ENCODE assay signal across 25 cellular contexts in genomic region chr22:29339381-29340235, GRCh38. TPM values are rescaled to one million over a fixed set of nuclear protein-coding genes. Genes with fewer than 3 reads are reported as not detected.
A peak's percentile ranks its signal among the peaks of the same experiment; 100 is the strongest.
DNase-seq lines count a peak whose midpoint lies in the region; ATAC-seq and TF ChIP-seq lines count a peak whose summit lies in the region.
"Had no signal": no experiment of that assay in that cellular context is flagged by ENCODE, and none has a peak within 500 bp of the region (broad histone marks: within the 10 kb centered on the region; RNA-seq: fewer than 3 reads in every experiment).

No MANE protein-coding gene starts in this region.

- dilution Hi-C loops in IMR-90 (cut with HindIII; ENCODE audit: low sequenced_read_pairs, unreplicated experiment), result no loop called here

- no peaks in the 10 kb centered on the region for H3K27me3 Mint-ChIP-seq in T-helper 2 cell treated with Interferon-gamma antibody and Interleukin-4, amounts not matched to agents 5 μg/mL and 100 μg/mL, for 36 hours (ENCODE audit: low read depth)
- no peaks in the 10 kb centered on the region for H3K27me3 Mint-ChIP-seq in activated CD8-positive, alpha-beta T cell treated with anti-CD3 and anti-CD28 coated beads for 36 hours
- H3K27me3 Mint-ChIP-seq: activated naive CD8-positive, alpha-beta T cell treated with anti-CD3 and anti-CD28 coated beads, Interleukin-2, amount 10 ng/mL, durations not matched to agents 7 days and 5 days; naive thymus-derived CD4-positive, alpha-beta T cell had no signal

- POLR2A ChIA-PET in IMR-90 (lab: Charles Lee; ENCODE audit: unreplicated experiment) (no interaction called here), GM10248 (lab: Yijun Ruan, JAX) (interaction anchor here (0.5 kb wide), 1 partner anchor 112 kb away, joined by 3 read pairs; no protein-coding TSS in a partner anchor)
- POLR2A ChIA-PET in activated CD8-positive, alpha-beta T cell treated with anti-CD3 and anti-CD28 coated beads for 36 hours (lab: Charles Lee), result no interaction called here

- H2BK120ac ChIP-seq in IMR-90 (ENCODE audit: low read depth, low read length), result no peak overlapping the region
- no peak overlapping the region for H2BK120ac ChIP-seq in neuronal stem cell (ENCODE audit: low read depth, low read length)

- 90% methylated on average over 3 of the region's 23 CpGs; no CpG with 5 or more reads in 1 of the 2 experiments for WGBS in IMR-90 (ENCODE audit: extremely low coverage in 2 of 2, insufficient read length in 1 of 2), 2 experiments
- WGBS in neuronal stem cell (ENCODE audit: extremely low coverage in 2 of 2, insufficient read length in 2 of 2, insufficient replicate concordance in 1 of 2), 2 donors, result no CpG with 5 or more reads among the region's 23 CpGs

- H2AK9ac ChIP-seq in IMR-90 (replicated peaks; ENCODE audit: low read depth, low read length, poor library complexity), result peak overlapping the region; percentile 20

- H3K4me1 ChIP-seq in IMR-90 (ENCODE audit: control insufficient read depth, insufficient read depth, low read length) (no peaks in the 10 kb centered on the region), neuronal stem cell (ENCODE audit: control insufficient read depth in 2 of 2, insufficient read depth in 1 of 2, low read depth in 1 of 2, low read length in 2 of 2) (peaks cover 0 to 3% of the 10 kb centered on the region in 2 donors)
- H3K4me1 ChIP-seq: left lung had no signal

- H3K4me3 ChIP-seq in IMR-90 (ENCODE audit: insufficient read depth, low read depth, low read length) (no peak overlapping the region), neuronal stem cell (ENCODE audit: low read length in 2 of 2) (no peak overlapping the region)
- H3K4me3 ChIP-seq: esophagus muscularis mucosa, left lung, SK-N-MC had no signal

- no peak overlapping the region for H3K27ac Mint-ChIP-seq in T-helper 2 cell treated with Interferon-gamma antibody and Interleukin-4, amounts not matched to agents 5 μg/mL and 100 μg/mL, for 36 hours
- no peak overlapping the region for H3K27ac Mint-ChIP-seq in activated CD8-positive, alpha-beta T cell treated with anti-CD3 and anti-CD28 coated beads for 36 hours

- no peaks in the 10 kb centered on the region for H3K9me3 Mint-ChIP-seq in T-helper 2 cell treated with Interferon-gamma antibody and Interleukin-4, amounts not matched to agents 5 μg/mL and 100 μg/mL, for 36 hours
- no peaks in the 10 kb centered on the region for H3K9me3 Mint-ChIP-seq in activated CD8-positive, alpha-beta T cell treated with anti-CD3 and anti-CD28 coated beads for 36 hours
- H3K9me3 Mint-ChIP-seq: activated naive CD8-positive, alpha-beta T cell treated with anti-CD3 and anti-CD28 coated beads, Interleukin-2, amount 10 ng/mL, durations not matched to agents 7 days and 5 days; immature natural killer cell; naive thymus-derived CD4-positive, alpha-beta T cell had no signal

- H3K4me2 ChIP-seq in IMR-90 (ENCODE audit: low read depth, low read length), result no peak overlapping the region
- no peak overlapping the region for H3K4me2 ChIP-seq in neuronal stem cell (ENCODE audit: insufficient read depth, low read length, poor library complexity, severe bottlenecking)

- H4K91ac ChIP-seq in IMR-90 (ENCODE audit: insufficient read depth, low read depth, low read length) (no peak overlapping the region), neuronal stem cell (ENCODE audit: low read depth, low read length, poor library complexity) (no peak overlapping the region)

- H3K79me1 ChIP-seq in IMR-90 (ENCODE audit: low read depth in 1 of 2, low read length in 2 of 2) (peaks cover 0 to 3% of the 10 kb centered on the region in 2 experiments; a peak in 1 of 4 replicates), neuronal stem cell (ENCODE audit: low read depth, low read length) (peaks cover 4% of the 10 kb centered on the region)

- no peak for TF ChIP-seq POLR2A in IMR-90 (IDR thresholded peaks at IDR 0.05; ENCODE audit: low read depth, low read length)

- H2AK5ac ChIP-seq in IMR-90 (ENCODE audit: low read depth, low read length) (no peak overlapping the region), neuronal stem cell (ENCODE audit: low read depth, low read length) (no peak overlapping the region)

- H4K5ac ChIP-seq in IMR-90 (ENCODE audit: low read depth, low read length), result no peak overlapping the region

- no peak overlapping the region for H2BK12ac ChIP-seq in neuronal stem cell (ENCODE audit: low read length)

- H3K4ac ChIP-seq in IMR-90 (ENCODE audit: low read depth, low read length) (no peak overlapping the region), neuronal stem cell (ENCODE audit: low read length) (no peak overlapping the region)

- DNase-seq in IMR-90, result no peak
- peak; percentile 45 for DNase-seq in cerebellar cortex (ENCODE audit: low spot score)
- DNase-seq in neuronal stem cell (ENCODE audit: low spot score), result no peak
- no peak for DNase-seq in T-helper 2 cell treated with Interferon-gamma antibody and Interleukin-4, amounts not matched to agents 5 μg/mL and 100 μg/mL, for 36 hours (ENCODE audit: low spot score)
- no peak for DNase-seq in activated CD8-positive, alpha-beta T cell treated with anti-CD3 and anti-CD28 coated beads for 36 hours
- DNase-seq in GM10248 (ENCODE audit: extremely low spot score), result no peak
- DNase-seq: activated CD8-positive, alpha-beta memory T cell treated with anti-CD3 and anti-CD28 coated beads, Interleukin-2, amount 50 U/mL, for 4 hours; activated naive CD8-positive, alpha-beta T cell treated with anti-CD3 and anti-CD28 coated beads, Interleukin-2, amount 10 ng/mL, durations not matched to agents 7 days and 5 days; effector CD4-positive, alpha-beta T cell; EL; hippocampal formation; immature natural killer cell; KG1; MV-4-11; naive thymus-derived CD4-positive, alpha-beta T cell; NCI-H524 treated with DMSO at 0.1 percent for 48 hours; RPMI8226; small intestine; stimulated activated CD4-positive, alpha-beta T cell treated with anti-CD3 and anti-CD28 coated beads, Interleukin-1b, Interleukin-23, amount 100 ng/mL, for 48 hours; T-helper 2 cell had no signal

- H3K36me3 ChIP-seq in IMR-90 (ENCODE audit: control insufficient read depth, insufficient read depth, low read length) (peaks cover 57% of the 10 kb centered on the region), neuronal stem cell (replicated peaks in 1 of 2; ENCODE audit: control insufficient read depth in 2 of 2, insufficient read depth in 2 of 2, low read length in 2 of 2) (peaks cover 57 to 95% of the 10 kb centered on the region in 2 donors)

- no peaks in the 10 kb centered on the region for H3K9me1 ChIP-seq in IMR-90 (ENCODE audit: insufficient read depth, low read length)

- intact Hi-C loops in IMR-90 (cut with micrococcal nuclease), result no loop called here
- intact Hi-C loops in activated CD8-positive, alpha-beta T cell treated with anti-CD3 and anti-CD28 coated beads for 36 hours (cut with micrococcal nuclease), result no loop called here

- peak overlapping the region; percentile 88; the same call in 1 of the 2 replicates for H3K27ac ChIP-seq in C4-2B
- H3K27ac ChIP-seq in IMR-90 (ENCODE audit: insufficient read depth, low read length), result no peak overlapping the region
- no peak overlapping the region for H3K27ac ChIP-seq in neuronal stem cell (replicated peaks; ENCODE audit: low read length)
- H3K27ac ChIP-seq: esophagus muscularis mucosa, left lung, SK-N-MC had no signal

- no peak overlapping the region for H3K23ac ChIP-seq in IMR-90 (ENCODE audit: low read depth, low read length)
- H3K23ac ChIP-seq in neuronal stem cell (ENCODE audit: low read depth, low read length, poor library complexity), result no peak overlapping the region

- H4K8ac ChIP-seq in IMR-90 (ENCODE audit: low read depth in 2 of 2, low read length in 2 of 2) (no peak overlapping the region), neuronal stem cell (ENCODE audit: low read depth, low read length) (no peak overlapping the region)

- no peak overlapping the region for H3K14ac ChIP-seq in IMR-90 (replicated peaks; ENCODE audit: low read depth, low read length)
- H3K14ac ChIP-seq in neuronal stem cell (ENCODE audit: low read length), result no peak overlapping the region

- H3K9me3 ChIP-seq in IMR-90 (ENCODE audit: control insufficient read depth, insufficient read depth, low read length) (no peaks in the 10 kb centered on the region), neuronal stem cell (replicated peaks in 1 of 2; ENCODE audit: control insufficient read depth in 2 of 2, insufficient read depth in 1 of 2, low read depth in 1 of 2, low read length in 2 of 2) (peaks cover 0 to 2% of the 10 kb centered on the region in 2 donors)
- H3K9me3 ChIP-seq: esophagus muscularis mucosa, left lung had no signal

- no peak overlapping the region for H3K56ac ChIP-seq in IMR-90 (ENCODE audit: extremely low read depth, insufficient read depth, low read length)

- H3K4me1 Mint-ChIP-seq in T-helper 2 cell treated with Interferon-gamma antibody and Interleukin-4, amounts not matched to agents 5 μg/mL and 100 μg/mL, for 36 hours (ENCODE audit: low read depth), result no peaks in the 10 kb centered on the region
- no peaks in the 10 kb centered on the region for H3K4me1 Mint-ChIP-seq in activated CD8-positive, alpha-beta T cell treated with anti-CD3 and anti-CD28 coated beads for 36 hours (ENCODE audit: low read depth)
- H3K4me1 Mint-ChIP-seq: activated naive CD8-positive, alpha-beta T cell treated with anti-CD3 and anti-CD28 coated beads, Interleukin-2, amount 10 ng/mL, durations not matched to agents 7 days and 5 days; immature natural killer cell had no signal

- peaks cover 42% of the 10 kb centered on the region for H3K36me3 Mint-ChIP-seq in T-helper 2 cell treated with Interferon-gamma antibody and Interleukin-4, amounts not matched to agents 5 μg/mL and 100 μg/mL, for 36 hours (ENCODE audit: low read depth)
- peaks cover 28% of the 10 kb centered on the region for H3K36me3 Mint-ChIP-seq in activated CD8-positive, alpha-beta T cell treated with anti-CD3 and anti-CD28 coated beads for 36 hours (ENCODE audit: low read depth)

- H2AFZ ChIP-seq in IMR-90 (replicated peaks; ENCODE audit: low read length, poor library complexity), result no peak overlapping the region
- no peak overlapping the region for H2AFZ ChIP-seq in neuronal stem cell (ENCODE audit: low read length)

- H2BK5ac ChIP-seq in IMR-90 (ENCODE audit: low read depth, low read length, poor library complexity, severe bottlenecking), result no peak overlapping the region
- no peak overlapping the region for H2BK5ac ChIP-seq in neuronal stem cell (ENCODE audit: low read length)

- BruUV-seq in IMR-90 (replicated peaks; lab: Mats Ljungman, UMichigan), result no TSS peak

- H3K27me3 ChIP-seq in IMR-90 (ENCODE audit: control insufficient read depth, insufficient read depth, low read length) (no peaks in the 10 kb centered on the region), neuronal stem cell (ENCODE audit: control insufficient read depth in 3 of 3, insufficient read depth in 3 of 3, low read depth in 1 of 3, low read length in 3 of 3) (no peaks in the 10 kb centered on the region)
- H3K27me3 ChIP-seq: esophagus muscularis mucosa, left lung had no signal

- no peak for TF ChIP-seq CTCF in C4-2B (conservative IDR thresholded peaks at IDR 0.05)
- TF ChIP-seq CTCF in IMR-90 (conservative IDR thresholded peaks at IDR 0.05; ENCODE audit: low read depth, low read length), result no peak
- no peak for TF ChIP-seq CTCF in activated CD8-positive, alpha-beta T cell treated with anti-CD3 and anti-CD28 coated beads for 36 hours (IDR thresholded peaks at IDR 0.05)
- no peak for TF ChIP-seq CTCF in GM10248 (IDR thresholded peaks at IDR 0.05; ENCODE audit: control extremely low read depth, extremely low read depth, low read depth, missing control alignments)

- no peak overlapping the region for H3K18ac ChIP-seq in IMR-90 (ENCODE audit: low read depth, low read length)
- no peak overlapping the region for H3K18ac ChIP-seq in neuronal stem cell (ENCODE audit: low read length)

- CTCF ChIA-PET in IMR-90 (lab: Yijun Ruan, JAX) (no interaction called here), GM10248 (lab: Yijun Ruan, JAX) (interaction anchor here (1.6 kb wide), 1 partner anchor 9 kb away, joined by 3 read pairs; no protein-coding TSS in a partner anchor)
- CTCF ChIA-PET in activated CD8-positive, alpha-beta T cell treated with anti-CD3 and anti-CD28 coated beads for 36 hours (lab: Charles Lee), result interaction anchor here (1.5 kb wide), 1 partner anchor 26 kb away, joined by 4 read pairs; no protein-coding TSS in a partner anchor

- no peak overlapping the region for H2BK20ac ChIP-seq in IMR-90 (ENCODE audit: low read depth, low read length)

- H3K9ac ChIP-seq in IMR-90 (ENCODE audit: low read depth, low read length) (no peak overlapping the region), neuronal stem cell (ENCODE audit: low read depth, low read length, poor library complexity) (peak overlapping the region; percentile 47)

- H3K4me3 Mint-ChIP-seq in T-helper 2 cell treated with Interferon-gamma antibody and Interleukin-4, amounts not matched to agents 5 μg/mL and 100 μg/mL, for 36 hours, result no peak overlapping the region
- H3K4me3 Mint-ChIP-seq in activated CD8-positive, alpha-beta T cell treated with anti-CD3 and anti-CD28 coated beads for 36 hours, result no peak overlapping the region
- H3K4me3 Mint-ChIP-seq: activated naive CD8-positive, alpha-beta T cell treated with anti-CD3 and anti-CD28 coated beads, Interleukin-2, amount 10 ng/mL, durations not matched to agents 7 days and 5 days; immature natural killer cell; naive thymus-derived CD4-positive, alpha-beta T cell had no signal

- H2BK15ac ChIP-seq in IMR-90 (ENCODE audit: low read depth, low read length) (no peak overlapping the region), neuronal stem cell (ENCODE audit: low read length) (no peak overlapping the region)

- TF ChIP-seq RAD21 in IMR-90 (IDR thresholded peaks at IDR 0.05; ENCODE audit: low read length), result no peak

- in situ Hi-C loops in IMR-90 (cut with MboI; ENCODE audit: low sequenced_read_pairs), result no loop called here

- ATAC-seq in IMR-90 (ENCODE audit: low read depth), result no peak
- ATAC-seq in activated CD8-positive, alpha-beta T cell treated with anti-CD3 and anti-CD28 coated beads for 36 hours, result no peak
- ATAC-seq: left lung; naive thymus-derived CD4-positive, alpha-beta T cell had no signal

- peaks cover 9% of the 10 kb centered on the region for H4K20me1 ChIP-seq in IMR-90 (ENCODE audit: insufficient read depth, low read length)

RNA-seq across cellular contexts. Expression of gene RASL10A, which starts 24.1 kb away (rescaled TPM):
- total RNA-seq in IMR-90 (2012; rRNA removed), result not detected in 2 replicates
- 0.07 and 0.26 TPM in 2 replicates for polyA plus RNA-seq in IMR-90 (2012; rRNA removed)
- polyA plus RNA-seq in IMR-90 (2012; cell fraction: cytosol; rRNA removed), result 0.22 TPM in 1 of 2 replicates, not detected in the other
- 0.89 and 2.7 TPM in 2 replicates for polyA plus RNA-seq in IMR-90 (2012; cell fraction: nucleus; rRNA removed; ENCODE audit: low replicate concordance)
- polyA plus RNA-seq in neuronal stem cell (2013, experiment 1 of 2), result 0.56 TPM
- 0.53 TPM for polyA plus RNA-seq in neuronal stem cell (2013, experiment 2 of 2)
- under 1 TPM in 1 of 2 experiments, not detected in 1; 0.56 TPM for total RNA-seq in activated CD8-positive, alpha-beta T cell treated with anti-CD3 and anti-CD28 coated beads for 36 hours
- total RNA-seq: osteocyte had no signal
- polyA plus RNA-seq: immature natural killer cell; naive thymus-derived CD4-positive, alpha-beta T cell had no signal

RNA-seq across cellular contexts. Expression of gene GAS2L1, which starts 33.2 kb away (rescaled TPM):
- 1.4 TPM in 2 replicates for total RNA-seq in IMR-90 (2012; rRNA removed)
- polyA plus RNA-seq in IMR-90 (2012; rRNA removed), result 15.6 and 22.5 TPM in 2 replicates
- polyA plus RNA-seq in IMR-90 (2012; cell fraction: cytosol; rRNA removed), result 24.1 and 32.2 TPM in 2 replicates
- 20.1 and 69.5 TPM in 2 replicates for polyA plus RNA-seq in IMR-90 (2012; cell fraction: nucleus; rRNA removed; ENCODE audit: low replicate concordance)
- 7.7 TPM for polyA plus RNA-seq in neuronal stem cell (2013, experiment 1 of 2)
- 7.4 TPM for polyA plus RNA-seq in neuronal stem cell (2013, experiment 2 of 2)
- 1 to 10 TPM in 1 of 2 experiments, under 1 TPM in 1; 0.36 to 1.1 TPM for total RNA-seq in activated CD8-positive, alpha-beta T cell treated with anti-CD3 and anti-CD28 coated beads for 36 hours

RNA-seq across cellular contexts. Expression of gene AP1B1, which starts 48.8 kb away (rescaled TPM):
- 65.5 and 70.8 TPM in 2 replicates for total RNA-seq in IMR-90 (2012; rRNA removed)
- polyA plus RNA-seq in IMR-90 (2012; rRNA removed), result 55.7 and 62.3 TPM in 2 replicates
- 40.7 and 58.5 TPM in 2 replicates for polyA plus RNA-seq in IMR-90 (2012; cell fraction: cytosol; rRNA removed)
- polyA plus RNA-seq in IMR-90 (2012; cell fraction: nucleus; rRNA removed; ENCODE audit: low replicate concordance), result 53.6 and 100 TPM in 2 replicates
- polyA plus RNA-seq in neuronal stem cell (2013, experiment 1 of 2), result 25.9 TPM
- 25.4 TPM for polyA plus RNA-seq in neuronal stem cell (2013, experiment 2 of 2)
- total RNA-seq in activated CD8-positive, alpha-beta T cell treated with anti-CD3 and anti-CD28 coated beads for 36 hours, result 10 to 100 TPM; 57.5 to 59.0 TPM
